ENCODE assay signal across 8 cellular contexts in the genomic region with DNA sequence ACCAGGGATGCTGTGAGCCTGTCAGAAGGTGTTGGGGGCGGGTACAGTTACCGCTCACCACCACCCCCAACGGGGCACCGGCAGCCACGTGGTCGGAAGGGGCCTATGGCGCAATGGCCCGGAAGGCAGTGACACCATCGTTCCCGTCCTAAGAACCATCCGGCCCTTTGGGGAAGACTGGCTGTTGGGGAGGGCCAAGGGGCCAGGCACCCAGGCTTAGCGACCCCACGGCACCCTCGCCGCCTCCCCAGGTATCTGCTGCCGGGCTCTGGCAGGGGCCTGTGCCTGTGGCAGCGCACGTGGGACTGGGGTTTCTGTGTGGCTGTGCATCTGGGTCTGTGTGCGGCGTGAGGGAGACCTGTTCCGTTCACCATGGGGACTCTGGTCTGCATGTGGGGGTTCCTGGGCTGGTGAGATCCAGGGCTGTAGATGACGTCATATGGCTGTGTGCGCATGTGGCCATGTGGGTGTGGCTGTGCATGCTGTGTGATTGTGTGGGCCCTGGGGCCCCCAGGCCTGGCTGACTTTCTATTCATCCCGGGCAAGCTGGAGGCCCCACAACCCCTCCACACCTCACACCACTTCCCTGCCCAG. TPM values are rescaled to one million over a fixed set of nuclear protein-coding genes. Genes with fewer than 3 reads are reported as not detected.
DNase-seq lines count a peak whose midpoint lies in the region; ATAC-seq and TF ChIP-seq lines count a peak whose summit lies in the region.

No MANE protein-coding gene starts in this region.

- H3K27ac Mint-ChIP-seq in activated CD4-positive, alpha-beta T cell treated with anti-CD3 and anti-CD28 coated beads for 36 hours = peak overlapping the region; percentile 98
- H3K27ac Mint-ChIP-seq in chondrocyte (ENCODE audit: unreplicated experiment) = no peak overlapping the region

- H3K27me3 Mint-ChIP-seq in activated CD4-positive, alpha-beta T cell treated with anti-CD3 and anti-CD28 coated beads for 36 hours = no peaks in the 10 kb centered on the region
- no peaks in the 10 kb centered on the region for H3K27me3 Mint-ChIP-seq in chondrocyte (ENCODE audit: low read depth)

- intact Hi-C loops in activated CD4-positive, alpha-beta T cell treated with anti-CD3 and anti-CD28 coated beads for 36 hours (cut with DNase I, micrococcal nuclease) = loop anchor here in 1 of 2 experiments (1.0 to 10.0 kb wide), 9 partner anchors 20 to 701 kb away; a partner anchor contains a TSS

- peaks cover 43% of the 10 kb centered on the region for H3K4me1 Mint-ChIP-seq in activated CD4-positive, alpha-beta T cell treated with anti-CD3 and anti-CD28 coated beads for 36 hours
- H3K4me1 Mint-ChIP-seq in chondrocyte (ENCODE audit: low read depth) = peaks cover 6% of the 10 kb centered on the region

- peak; percentile 69 for ATAC-seq in HG03432 (IDR thresholded peaks at IDR 0.05; ENCODE audit: unreplicated experiment)
- ATAC-seq in activated CD4-positive, alpha-beta T cell treated with anti-CD3 and anti-CD28 coated beads for 36 hours = peak; percentile 77

- H3K9me3 ChIP-seq in effector memory CD4-positive, alpha-beta T cell (ENCODE audit: control insufficient read depth, low read length) = no peaks in the 10 kb centered on the region

- peak overlapping the region; percentile 88 for H3K4me3 Mint-ChIP-seq in activated CD4-positive, alpha-beta T cell treated with anti-CD3 and anti-CD28 coated beads for 36 hours
- H3K4me3 Mint-ChIP-seq in chondrocyte (ENCODE audit: unreplicated experiment) = no peak overlapping the region

- peak overlapping the region; percentile 67 for H3K4me3 ChIP-seq in effector memory CD4-positive, alpha-beta T cell (ENCODE audit: insufficient read depth, low read depth, low read length, poor library complexity, severe bottlenecking)

- CTCF ChIA-PET in activated CD4-positive, alpha-beta T cell treated with anti-CD3 and anti-CD28 coated beads for 36 hours (lab: Charles Lee) = interaction anchor here (0.6 to 3.7 kb wide), 3 partner anchors 14 to 80 kb away, joined by 3 to 43 read pairs (median 5); no protein-coding TSS in a partner anchor

- peaks cover 5% of the 10 kb centered on the region for H3K36me3 ChIP-seq in effector memory CD4-positive, alpha-beta T cell (ENCODE audit: control insufficient read depth, insufficient read depth, low read length)

- no peaks in the 10 kb centered on the region for H3K9me3 Mint-ChIP-seq in activated CD4-positive, alpha-beta T cell treated with anti-CD3 and anti-CD28 coated beads for 36 hours (ENCODE audit: low read depth)
- no peaks in the 10 kb centered on the region for H3K9me3 Mint-ChIP-seq in chondrocyte (ENCODE audit: low read depth)

- H3K4me1 ChIP-seq in effector memory CD4-positive, alpha-beta T cell (ENCODE audit: control insufficient read depth, insufficient read depth, low read length, poor library complexity, severe bottlenecking) = peaks cover 56% of the 10 kb centered on the region

- DNase-seq in GM19238 (ENCODE audit: insufficient read length, low spot score) (peak; percentile 81), chondrocyte (ENCODE audit: low spot score) (no peak), NCI-H82 treated with DMSO at 0.1 percent for 48 hours (lab: John Stamatoyannopoulos, UW; ENCODE audit: unreplicated experiment) (no peak), NCI-H524 treated with DMSO at 0.1 percent for 48 hours (lab: John Stamatoyannopoulos, UW) (no peak)
- peak; percentile 92 for DNase-seq in activated CD4-positive, alpha-beta T cell treated with anti-CD3 and anti-CD28 coated beads for 36 hours
- DNase-seq in effector memory CD4-positive, alpha-beta T cell = peak; percentile 72 to 79 (median 74)
- DNase-seq in stimulated activated CD4-positive, alpha-beta T cell treated with anti-CD3 and anti-CD28 coated beads, Interleukin-15, amount 100 ng/mL, for 48 hours (ENCODE audit: low read depth in 2 of 2) = peak; percentile 77 to 82

- TF ChIP-seq CTCF in chondrocyte (IDR thresholded peaks at IDR 0.05) = no peak

- no peaks in the 10 kb centered on the region for H3K27me3 ChIP-seq in effector memory CD4-positive, alpha-beta T cell (replicated peaks; ENCODE audit: control insufficient read depth, insufficient read depth, low read length, poor library complexity, severe bottlenecking)

- H3K36me3 Mint-ChIP-seq in activated CD4-positive, alpha-beta T cell treated with anti-CD3 and anti-CD28 coated beads for 36 hours (ENCODE audit: low read depth) = peaks cover 55% of the 10 kb centered on the region
- no peaks in the 10 kb centered on the region for H3K36me3 Mint-ChIP-seq in chondrocyte (ENCODE audit: low read depth)

- H3K27ac ChIP-seq in effector memory CD4-positive, alpha-beta T cell (ENCODE audit: insufficient read depth, low read length, poor library complexity, severe bottlenecking) = peak overlapping the region; percentile 95

- POLR2A ChIA-PET in activated CD4-positive, alpha-beta T cell treated with anti-CD3 and anti-CD28 coated beads for 36 hours (lab: Charles Lee) = no interaction called here

RNA-seq across cellular contexts. Expression of a gene that starts 0.7 kb away (rescaled TPM):
- 10 to 100 TPM; 13.8 to 17.6 TPM for total RNA-seq in activated CD4-positive, alpha-beta T cell treated with anti-CD3 and anti-CD28 coated beads for 36 hours
- total RNA-seq in chondrocyte = not detected in 3 replicates

RNA-seq across cellular contexts. Expression of a gene that starts 19.4 kb away (rescaled TPM):
- 100 to 1,000 TPM in 1 of 2 experiments, 10 to 100 TPM in 1; 77.3 to 105 TPM for total RNA-seq in activated CD4-positive, alpha-beta T cell treated with anti-CD3 and anti-CD28 coated beads for 36 hours
- total RNA-seq in chondrocyte = 18.9 to 21.5 TPM (median 21.3 TPM) in 3 replicates

RNA-seq across cellular contexts. Expression of a gene that starts 23.4 kb away (rescaled TPM):
- 1 to 10 TPM; 1.6 to 2.2 TPM for total RNA-seq in activated CD4-positive, alpha-beta T cell treated with anti-CD3 and anti-CD28 coated beads for 36 hours
- total RNA-seq in chondrocyte = 12.1 to 18.9 TPM (median 17.0 TPM) in 3 replicates

Comparison
In these comparisons a context has a peak if more than half of its experiments do, and no peak if none do; other contexts are left out.
1. DNase-seq: peak in GM19238 (single experiment), activated CD4-positive, alpha-beta T cell treated with anti-CD3 and anti-CD28 coated beads for 36 hours (single experiment), effector memory CD4-positive, alpha-beta T cell (3 of 3) and stimulated activated CD4-positive, alpha-beta T cell treated with anti-CD3 and anti-CD28 coated beads, Interleukin-15, amount 100 ng/mL, for 48 hours (2 of 2); none in chondrocyte (single experiment), NCI-H82 treated with DMSO at 0.1 percent for 48 hours (single experiment) and NCI-H524 treated with DMSO at 0.1 percent for 48 hours (single experiment).
2. RNA of a gene that starts 0.7 kb away (total RNA-seq): 13.8 to 17.6 TPM in activated CD4-positive, alpha-beta T cell treated with anti-CD3 and anti-CD28 coated beads for 36 hours; not detected in chondrocyte; every median in the first group is over 10 times any median in the second.